Comparison of ENCODE assay signal across 8 cellular contexts in genomic region chr13:48155850-48156249, GRCh38.
A peak's percentile ranks its signal among the peaks of the same experiment; 100 is the strongest.
DNase-seq lines count a peak whose midpoint lies in the region; ATAC-seq, FAIRE-seq and TF ChIP-seq lines count a peak whose summit lies in the region.

No MANE protein-coding gene starts in this region.

- H3K4me3 ChIP-seq in A673 (ENCODE audit: low read depth, low read length, poor library complexity, severe bottlenecking), result no peak overlapping the region
- no peak overlapping the region for H3K4me3 ChIP-seq in PC-9

- ATAC-seq in GM18520 (IDR thresholded peaks at IDR 0.05; ENCODE audit: unreplicated experiment), result peak; percentile 46

- H3K4me2 ChIP-seq in PC-9, result peak overlapping the region; percentile 7; the same call in 1 of the 2 replicates

- peak overlapping the region; percentile 6 for H3K27ac ChIP-seq in A673 (ENCODE audit: low read depth, low read length, poor library complexity, severe bottlenecking)
- H3K27ac ChIP-seq in PC-9, result peak overlapping the region; percentile 26

- POLR2A ChIA-PET in A673 (lab: Charles Lee; ENCODE audit: low non-redundant PET) (no interaction called here), PC-9 (lab: Charles Lee; ENCODE audit: unreplicated experiment) (interaction anchor here (0.5 kb wide), 1 partner anchor 66 kb away, joined by 7 read pairs; no protein-coding TSS in a partner anchor)

- no peaks in the 10 kb centered on the region for H3K27me3 Mint-ChIP-seq in stimulated activated naive CD8-positive, alpha-beta T cell treated with anti-CD3 and anti-CD28 coated beads, Interleukin-15, Interleukin-2, amounts not matched to agents 100 ng/mL and 50 ng/mL, for 24 hours
- no peaks in the 10 kb centered on the region for H3K27me3 Mint-ChIP-seq in nephron progenitor cell (ENCODE audit: low read depth, poor library complexity)

- peaks cover 98% of the 10 kb centered on the region for H3K4me1 Mint-ChIP-seq in stimulated activated naive CD8-positive, alpha-beta T cell treated with anti-CD3 and anti-CD28 coated beads, Interleukin-15, Interleukin-2, amounts not matched to agents 100 ng/mL and 50 ng/mL, for 24 hours (ENCODE audit: low read depth)
- H3K4me1 Mint-ChIP-seq in nephron progenitor cell, result peaks cover 18% of the 10 kb centered on the region

- H3K4me1 ChIP-seq in A673 (ENCODE audit: insufficient read depth, low read length, poor library complexity, severe bottlenecking), result peaks cover 39% of the 10 kb centered on the region
- H3K4me1 ChIP-seq in PC-9 (replicated peaks; ENCODE audit: insufficient read depth), result peaks cover 13% of the 10 kb centered on the region

- CTCF ChIA-PET in A673 (lab: Charles Lee) (interaction anchor here (0.7 kb wide), 1 partner anchor 11 kb away, joined by 6 read pairs; no protein-coding TSS in a partner anchor), PC-9 (lab: Charles Lee) (no interaction called here)

- H3K36me3 Mint-ChIP-seq in stimulated activated naive CD8-positive, alpha-beta T cell treated with anti-CD3 and anti-CD28 coated beads, Interleukin-15, Interleukin-2, amounts not matched to agents 100 ng/mL and 50 ng/mL, for 24 hours (ENCODE audit: low read depth), result no peaks in the 10 kb centered on the region
- no peaks in the 10 kb centered on the region for H3K36me3 Mint-ChIP-seq in nephron progenitor cell (ENCODE audit: low read depth)

- no peak overlapping the region for H2AFZ ChIP-seq in PC-9

- H3K9me2 ChIP-seq in PC-9 (ENCODE audit: insufficient read depth), result no peaks in the 10 kb centered on the region

- intact Hi-C loops in A673 (cut with micrococcal nuclease; ENCODE audit: unreplicated experiment), result loop anchor here (10.0 kb wide), 1 partner anchor 149 kb away; the partner anchor contains the start of gene RB1
- intact Hi-C loops in PC-9 (cut with micrococcal nuclease; ENCODE audit: unreplicated experiment), result loop anchor here (10.0 kb wide), 1 partner anchor 79 kb away; the partner anchor contains the start of gene ITM2B

- no peak for TF ChIP-seq CTCF in A673 (conservative IDR thresholded peaks at IDR 0.05; ENCODE audit: low read depth, low read length)
- no peak for TF ChIP-seq CTCF in PC-9 (conservative IDR thresholded peaks at IDR 0.05)
- TF ChIP-seq CTCF in nephron progenitor cell (IDR thresholded peaks at IDR 0.05), result no peak

- peak overlapping the region; percentile 91 for H3K27ac Mint-ChIP-seq in stimulated activated naive CD8-positive, alpha-beta T cell treated with anti-CD3 and anti-CD28 coated beads, Interleukin-15, Interleukin-2, amounts not matched to agents 100 ng/mL and 50 ng/mL, for 24 hours
- no peak overlapping the region for H3K27ac Mint-ChIP-seq in nephron progenitor cell

- BruUV-seq in A673 (replicated peaks; lab: Mats Ljungman, UMichigan) (no TSS peak), PC-9 (replicated peaks; lab: Mats Ljungman, UMichigan) (no TSS peak)

- peak; percentile 37 for FAIRE-seq in endometrium (lab: Jason Lieb, UNC)

- H3K9me3 ChIP-seq in A673 (ENCODE audit: low read depth, low read length, poor library complexity, severe bottlenecking) (no peaks in the 10 kb centered on the region), PC-9 (ENCODE audit: insufficient read depth, low read depth) (no peaks in the 10 kb centered on the region)

- H3K27me3 ChIP-seq in A673 (replicated peaks; ENCODE audit: insufficient read depth, low read depth, low read length, poor library complexity), result no peaks in the 10 kb centered on the region
- H3K27me3 ChIP-seq in PC-9 (ENCODE audit: insufficient read depth, low read depth), result no peaks in the 10 kb centered on the region

- peak; percentile 72 for DNase-seq in A673 (ENCODE audit: low spot score)
- peak in 1 of 2 experiments; percentile 71 for DNase-seq in PC-9
- no peak for DNase-seq in HUDEP-2 (lab: John Stamatoyannopoulos, UW; ENCODE audit: unreplicated experiment in 76 of 76)
- DNase-seq in dedifferentiated amniotic fluid mesenchymal stem cell (ENCODE audit: extremely low spot score), result no peak
- no peak for DNase-seq in nephron progenitor cell

- no peaks in the 10 kb centered on the region for H4K20me1 ChIP-seq in PC-9 (ENCODE audit: insufficient read depth)

- no peaks in the 10 kb centered on the region for H3K79me2 ChIP-seq in PC-9 (ENCODE audit: low read depth)

- H3K36me3 ChIP-seq in A673 (ENCODE audit: insufficient read depth, low read length, poor library complexity, severe bottlenecking) (no peaks in the 10 kb centered on the region), PC-9 (ENCODE audit: low read depth) (no peaks in the 10 kb centered on the region)

- no peaks in the 10 kb centered on the region for H3K9me3 Mint-ChIP-seq in stimulated activated naive CD8-positive, alpha-beta T cell treated with anti-CD3 and anti-CD28 coated beads, Interleukin-15, Interleukin-2, amounts not matched to agents 100 ng/mL and 50 ng/mL, for 24 hours
- H3K9me3 Mint-ChIP-seq in nephron progenitor cell, result no peaks in the 10 kb centered on the region

- H3F3A ChIP-seq in PC-9 (ENCODE audit: insufficient read depth, low read depth), result no peaks in the 10 kb centered on the region

- peak overlapping the region; percentile 71 for H3K4me3 Mint-ChIP-seq in stimulated activated naive CD8-positive, alpha-beta T cell treated with anti-CD3 and anti-CD28 coated beads, Interleukin-15, Interleukin-2, amounts not matched to agents 100 ng/mL and 50 ng/mL, for 24 hours
- no peak overlapping the region for H3K4me3 Mint-ChIP-seq in nephron progenitor cell
